ENCODE assay signal across 33 cellular contexts in genomic region chr1:44219301-44219626, GRCh38.
"Had no signal": no experiment of that assay in that cellular context is flagged by ENCODE, and none has a peak within 500 bp of the region (broad histone marks: within the 10 kb centered on the region; RNA-seq: fewer than 3 reads in every experiment).

No MANE protein-coding gene starts in this region.

- H3K4me3 ChIP-seq: ascending aorta, breast epithelium, cardiac muscle cell, colonic mucosa, esophagus squamous epithelium, gastroesophageal sphincter, heart right ventricle had no signal

- H3K27ac ChIP-seq: ascending aorta, breast epithelium, cardiac muscle cell, colonic mucosa, epithelial cell of prostate, esophagus squamous epithelium, gastroesophageal sphincter, heart right ventricle had no signal

- H3K27ac Mint-ChIP-seq: activated CD4-positive, alpha-beta memory T cell treated with anti-CD3 and anti-CD28 coated beads for 36 hours; activated CD4-positive, alpha-beta T cell treated with anti-CD3 and anti-CD28 coated beads for 36 hours; activated CD4-positive, alpha-beta T cell treated with anti-CD3 and anti-CD28 coated beads, Interleukin-2, amount 10 ng/mL, durations not matched to agents 24 days and 14 days; activated CD8-positive, alpha-beta T cell treated with anti-CD3 and anti-CD28 coated beads, Interleukin-2, amount 10 ng/mL, durations not matched to agents 7 days and 5 days; activated naive CD4-positive, alpha-beta T cell treated with anti-CD3 and anti-CD28 coated beads, Interleukin-2, amount 10 ng/mL, durations not matched to agents 7 days and 5 days; activated naive CD8-positive, alpha-beta T cell treated with anti-CD3 and anti-CD28 coated beads, Interleukin-2, amount 10 ng/mL, durations not matched to agents 7 days and 5 days; activated T-helper 17 cell treated with anti-CD3 and anti-CD28 coated beads, Interleukin-2, amount 50 U/mL, for 72 hours; T-helper 17 cell; T-helper 2 cell treated with Interferon-gamma antibody and Interleukin-4, amounts not matched to agents 5 μg/mL and 100 μg/mL, for 36 hours had no signal

- H3K4me1 ChIP-seq: ascending aorta, colonic mucosa had no signal

- H3K27me3 ChIP-seq: ascending aorta, breast epithelium, cardiac muscle cell, colonic mucosa, esophagus squamous epithelium, gastroesophageal sphincter, heart right ventricle had no signal

- ATAC-seq: activated CD4-positive, alpha-beta T cell treated with anti-CD3 and anti-CD28 coated beads for 36 hours; activated CD8-positive, alpha-beta T cell treated with anti-CD3 and anti-CD28 coated beads, Interleukin-2, amount 10 ng/mL, durations not matched to agents 7 days and 5 days; activated naive CD4-positive, alpha-beta T cell treated with anti-CD3 and anti-CD28 coated beads, Interleukin-2, amount 50 U/mL, for 72 hours; activated T-cell treated with anti-CD3 and anti-CD28 coated beads, Interleukin-2, amount 50 U/mL, for 4 hours; activated T-helper 17 cell treated with anti-CD3 and anti-CD28 coated beads, Interleukin-2, amount 50 U/mL, for 72 hours; gastroesophageal sphincter; heart right ventricle; T-helper 17 cell had no signal

- H3K9me3 ChIP-seq: ascending aorta, breast epithelium, colonic mucosa, esophagus squamous epithelium, gastroesophageal sphincter, heart right ventricle had no signal

- DNase-seq: activated CD4-positive, alpha-beta memory T cell treated with anti-CD3 and anti-CD28 coated beads for 36 hours; activated CD4-positive, alpha-beta T cell treated with anti-CD3 and anti-CD28 coated beads for 36 hours; activated CD4-positive, alpha-beta T cell treated with anti-CD3 and anti-CD28 coated beads, Interleukin-2, amount 10 ng/mL, durations not matched to agents 24 days and 14 days; activated CD4-positive, CD25-positive, alpha-beta regulatory T cell; activated CD4-positive, CD25-positive, alpha-beta regulatory T cell treated with anti-CD3 and anti-CD28 coated beads, Interleukin-2, amount 50 U/mL, for 72 hours; activated CD8-positive, alpha-beta T cell treated with anti-CD3 and anti-CD28 coated beads, Interleukin-2, amount 10 ng/mL, durations not matched to agents 7 days and 5 days; activated gamma-delta T cell; activated naive CD4-positive, alpha-beta T cell; activated naive CD4-positive, alpha-beta T cell treated with anti-CD3 and anti-CD28 coated beads, Interleukin-2, amount 10 ng/mL, durations not matched to agents 7 days and 5 days; activated naive CD8-positive, alpha-beta T cell treated with anti-CD3 and anti-CD28 coated beads, Interleukin-2, amount 10 ng/mL, durations not matched to agents 7 days and 5 days; activated T-cell treated with anti-CD3 and anti-CD28 coated beads for 4 hours; activated T-cell treated with anti-CD3 and anti-CD28 coated beads, Interleukin-2, amount 50 U/mL, for 4 hours; central memory CD4-positive, alpha-beta T cell; cerebellar nuclear complex; colonic mucosa; effector CD8-positive, alpha-beta T cell; esophagus squamous epithelium; foreskin melanocyte; heart right ventricle; T-helper 1 cell; T-helper 17 cell; T1000 had no signal

- H3K36me3 ChIP-seq: breast epithelium had no signal

- FAIRE-seq: endometrium, endothelial cell of umbilical vein had no signal

- H3K36me3 Mint-ChIP-seq: activated naive CD4-positive, alpha-beta T cell treated with anti-CD3 and anti-CD28 coated beads, Interleukin-2, amount 50 U/mL, for 72 hours had no signal

- H3K9me3 Mint-ChIP-seq: activated CD4-positive, alpha-beta memory T cell treated with anti-CD3 and anti-CD28 coated beads for 36 hours; activated CD4-positive, alpha-beta T cell treated with anti-CD3 and anti-CD28 coated beads, Interleukin-2, amount 10 ng/mL, durations not matched to agents 24 days and 14 days; activated naive CD4-positive, alpha-beta T cell treated with anti-CD3 and anti-CD28 coated beads, Interleukin-2, amount 10 ng/mL, durations not matched to agents 7 days and 5 days; activated naive CD4-positive, alpha-beta T cell treated with anti-CD3 and anti-CD28 coated beads, Interleukin-2, amount 50 U/mL, for 72 hours; activated naive CD8-positive, alpha-beta T cell treated with anti-CD3 and anti-CD28 coated beads, Interleukin-2, amount 10 ng/mL, durations not matched to agents 7 days and 5 days; activated T-cell treated with anti-CD3 and anti-CD28 coated beads, Interleukin-2, amount 50 U/mL, for 4 hours; activated T-helper 17 cell treated with anti-CD3 and anti-CD28 coated beads, Interleukin-2, amount 50 U/mL, for 72 hours; brain; T-helper 2 cell treated with Interferon-gamma antibody and Interleukin-4, amounts not matched to agents 5 μg/mL and 100 μg/mL, for 36 hours had no signal

- H3K27me3 Mint-ChIP-seq: activated CD4-positive, alpha-beta memory T cell treated with anti-CD3 and anti-CD28 coated beads for 36 hours; activated CD4-positive, alpha-beta T cell treated with anti-CD3 and anti-CD28 coated beads for 36 hours; activated CD4-positive, alpha-beta T cell treated with anti-CD3 and anti-CD28 coated beads, Interleukin-2, amount 10 ng/mL, durations not matched to agents 24 days and 14 days; activated naive CD4-positive, alpha-beta T cell treated with anti-CD3 and anti-CD28 coated beads, Interleukin-2, amount 10 ng/mL, durations not matched to agents 7 days and 5 days; activated naive CD8-positive, alpha-beta T cell treated with anti-CD3 and anti-CD28 coated beads, Interleukin-2, amount 10 ng/mL, durations not matched to agents 7 days and 5 days; activated T-helper 17 cell treated with anti-CD3 and anti-CD28 coated beads, Interleukin-2, amount 50 U/mL, for 72 hours; brain; T-helper 17 cell had no signal

- H3K4me3 Mint-ChIP-seq: activated CD4-positive, alpha-beta memory T cell treated with anti-CD3 and anti-CD28 coated beads for 36 hours; activated CD4-positive, alpha-beta T cell treated with anti-CD3 and anti-CD28 coated beads for 36 hours; activated CD4-positive, alpha-beta T cell treated with anti-CD3 and anti-CD28 coated beads, Interleukin-2, amount 10 ng/mL, durations not matched to agents 24 days and 14 days; activated CD8-positive, alpha-beta T cell treated with anti-CD3 and anti-CD28 coated beads, Interleukin-2, amount 10 ng/mL, durations not matched to agents 7 days and 5 days; activated naive CD4-positive, alpha-beta T cell treated with anti-CD3 and anti-CD28 coated beads, Interleukin-2, amount 10 ng/mL, durations not matched to agents 7 days and 5 days; activated naive CD8-positive, alpha-beta T cell treated with anti-CD3 and anti-CD28 coated beads, Interleukin-2, amount 10 ng/mL, durations not matched to agents 7 days and 5 days; activated T-cell treated with anti-CD3 and anti-CD28 coated beads, Interleukin-2, amount 50 U/mL, for 4 hours; activated T-helper 17 cell treated with anti-CD3 and anti-CD28 coated beads, Interleukin-2, amount 50 U/mL, for 72 hours; brain; T-helper 2 cell treated with Interferon-gamma antibody and Interleukin-4, amounts not matched to agents 5 μg/mL and 100 μg/mL, for 36 hours had no signal
